ENCODE assay signal across 8 cellular contexts in genomic region chr12:80936353-80936641, GRCh38. TPM values are rescaled to one million over a fixed set of nuclear protein-coding genes. Genes with fewer than 3 reads are reported as not detected.
DNase-seq lines count a peak whose midpoint lies in the region; ATAC-seq and TF ChIP-seq lines count a peak whose summit lies in the region.

No MANE protein-coding gene starts in this region.

- H3K27ac ChIP-seq in fibroblast of lung (ENCODE audit: insufficient read depth, low read length) (peak overlapping the region; percentile 66), parathyroid adenoma (no peak overlapping the region)

- H3K4me2 ChIP-seq in fibroblast of lung (ENCODE audit: extremely low read depth, insufficient read depth, low read length) (peak overlapping the region; percentile 49), parathyroid adenoma (ENCODE audit: low read length) (peak overlapping the region; percentile 95)

- H3K9ac ChIP-seq in fibroblast of lung (ENCODE audit: insufficient read depth, low read length): peak overlapping the region; percentile 85
- H3K9ac ChIP-seq in parathyroid adenoma: no peak overlapping the region

- ATAC-seq in GM18505 (IDR thresholded peaks at IDR 0.05; ENCODE audit: unreplicated experiment): peak; percentile 1

- DNase-seq in NCI-H524 (lab: John Stamatoyannopoulos, UW) (peak; percentile 62 to 66), fibroblast of lung (ENCODE audit: low read depth in 2 of 2) (no peak)
- DNase-seq in activated CD4-positive, alpha-beta T cell treated with anti-CD3 and anti-CD28 coated beads, Interleukin-2, amount 50 U/mL, for 4 hours: no peak
- DNase-seq in NK-92 treated with Interleukin-12 subunit alpha and Interleukin-12 subunit beta, amount 100 ng/mL, for 24 hours (lab: John Stamatoyannopoulos, UW): no peak
- no peak for DNase-seq in stimulated activated CD4-positive, alpha-beta T cell treated with anti-CD3 and anti-CD28 coated beads, Interleukin-4, amount 100 ng/mL, for 1 hour
- DNase-seq in activated naive CD4-positive, alpha-beta T cell treated with anti-CD3 and anti-CD28 coated beads, Interleukin-2, amount 50 U/mL, for 16 hours: no peak

- H3K79me2 ChIP-seq in fibroblast of lung (ENCODE audit: control insufficient read depth, insufficient read depth, low read length) (peaks cover 33% of the 10 kb centered on the region), parathyroid adenoma (no peaks in the 10 kb centered on the region)

- H3K9me3 ChIP-seq in fibroblast of lung (ENCODE audit: control insufficient read depth, insufficient read depth, low read depth, low read length): no peaks in the 10 kb centered on the region
- no peaks in the 10 kb centered on the region for H3K9me3 ChIP-seq in parathyroid adenoma (ENCODE audit: control insufficient read depth, low read length)

- H3K4me1 ChIP-seq in fibroblast of lung (ENCODE audit: control insufficient read depth, extremely low read depth, insufficient read depth, low read length) (peaks cover 2% of the 10 kb centered on the region), parathyroid adenoma (no peaks in the 10 kb centered on the region)

- no peak for TF ChIP-seq CTCF in fibroblast of lung (conservative IDR thresholded peaks at IDR 0.05 in 1 of 2, IDR thresholded peaks at IDR 0.05 in 1 of 2; ENCODE audit: low read depth in 1 of 2, low read length in 2 of 2)
- no peak for TF ChIP-seq CTCF in parathyroid adenoma (IDR thresholded peaks at IDR 0.05)

- no peaks in the 10 kb centered on the region for H3K27me3 ChIP-seq in fibroblast of lung (ENCODE audit: control insufficient read depth, insufficient read depth, low read length)
- H3K27me3 ChIP-seq in parathyroid adenoma (ENCODE audit: control insufficient read depth, insufficient read depth, low read length): no peaks in the 10 kb centered on the region

- no peak for TF ChIP-seq POLR2A in GM18505 (IDR thresholded peaks at IDR 0.05; ENCODE audit: borderline replicate concordance, extremely low read depth, insufficient read depth, insufficient read length)

- H2AFZ ChIP-seq in fibroblast of lung (ENCODE audit: low read length) (peak overlapping the region; percentile 69), parathyroid adenoma (peak overlapping the region; percentile 82)

- H3K4me3 ChIP-seq in fibroblast of lung (replicated peaks in 1 of 4; ENCODE audit: control extremely low read depth in 1 of 4, insufficient read depth in 1 of 4, low read depth in 3 of 4, low read length in 4 of 4) (peak overlapping the region; percentile 74 to 94 (median 88)), parathyroid adenoma (ENCODE audit: low read depth, low read length) (peak overlapping the region; percentile 66)

- no peaks in the 10 kb centered on the region for H4K20me1 ChIP-seq in fibroblast of lung (ENCODE audit: control insufficient read depth, extremely low read depth, insufficient read depth, low read length)

- H3K36me3 ChIP-seq in fibroblast of lung (ENCODE audit: control insufficient read depth, insufficient read depth, low read length) (no peaks in the 10 kb centered on the region), parathyroid adenoma (ENCODE audit: control insufficient read depth, insufficient read depth, low read length) (no peaks in the 10 kb centered on the region)

RNA-seq across cellular contexts. Expression of gene LIN7A, which starts 1.4 kb away (rescaled TPM):
- total RNA-seq in fibroblast of lung: 9.5 and 22.8 TPM in 2 replicates
- 6.9 and 35.3 TPM in 2 replicates for polyA plus RNA-seq in fibroblast of lung
- 5.1 and 19.4 TPM in 2 replicates for polyA plus RNA-seq in fibroblast of lung (2012)
- polyA minus RNA-seq in fibroblast of lung (ENCODE audit: low replicate concordance): 2.9 and 3.6 TPM in 2 replicates

Comparison
In these comparisons a context has a peak if more than half of its experiments do, and no peak if none do; other contexts are left out.
1. DNase-seq: peak in NCI-H524 (2 of 2); none in fibroblast of lung (0 of 2), activated CD4-positive, alpha-beta T cell treated with anti-CD3 and anti-CD28 coated beads, Interleukin-2, amount 50 U/mL, for 4 hours (0 of 2), NK-92 treated with Interleukin-12 subunit alpha and Interleukin-12 subunit beta, amount 100 ng/mL, for 24 hours (single experiment), stimulated activated CD4-positive, alpha-beta T cell treated with anti-CD3 and anti-CD28 coated beads, Interleukin-4, amount 100 ng/mL, for 1 hour (single experiment) and activated naive CD4-positive, alpha-beta T cell treated with anti-CD3 and anti-CD28 coated beads, Interleukin-2, amount 50 U/mL, for 16 hours (single experiment).